ENCODE assay signal across 8 cellular contexts in genomic region chr14:49767473-49768300, GRCh38. TPM values are rescaled to one million over a fixed set of nuclear protein-coding genes. Genes with fewer than 3 reads are reported as not detected.
DNase-seq lines count a peak whose midpoint lies in the region; ATAC-seq and TF ChIP-seq lines count a peak whose summit lies in the region.

Gene KLHDC2 (plus strand): TSS chr14:49768153. CDS start chr14:49768469, 316 bp downstream.

- H3K4me3 ChIP-seq in heart right ventricle (peak within 1 kb of the TSS; percentile 73 to 99 (median 97)), upper lobe of right lung (peak within 1 kb of the TSS; percentile 96)

- CTCF ChIA-PET in T-cell (lab: Charles Lee): interaction anchor here (0.5 to 4.8 kb wide), 20 partner anchors 10 to 346 kb away, joined by 3 to 49 read pairs (median 4); partner anchors contain the start of genes DNAAF2 (in 1 of the 2), MGAT2 (in 1 of the 2), NEMF (in 1 of the 2) and RPL36AL (in 1 of the 2)

- H3K27ac ChIP-seq in adipose tissue (ENCODE audit: low read depth, low read length): peak within 1 kb of the TSS; percentile 70
- H3K27ac ChIP-seq in heart right ventricle: peak within 1 kb of the TSS; percentile 89 to 99 (median 98)
- peak within 1 kb of the TSS; percentile 98 for H3K27ac ChIP-seq in upper lobe of right lung

- POLR2A ChIA-PET in T-cell (lab: Charles Lee): interaction anchor here (0.5 to 2.4 kb wide), 19 partner anchors 16 to 1078 kb away, joined by 3 to 27 read pairs (median 5); partner anchors contain the start of genes RPS29 (in 2 of the 2), DNAAF2 (in 1 of the 2), MGAT2 (in 1 of the 2) and RPL36AL (in 1 of the 2)

- H3K27me3 ChIP-seq in heart right ventricle: no peaks in the 10 kb centered on the region
- H3K27me3 ChIP-seq in upper lobe of right lung: no peaks in the 10 kb centered on the region

- H3K36me3 ChIP-seq in heart right ventricle (peaks cover 0 to 13% (median 2%) of the 10 kb centered on the region in 9 donors), upper lobe of right lung (peaks cover 14% of the 10 kb centered on the region)

- H3K9me3 Mint-ChIP-seq in T-cell (no peaks in the 10 kb centered on the region), progenitor cell of endocrine pancreas (ENCODE audit: low read depth) (no peaks in the 10 kb centered on the region)

- H3K9me3 ChIP-seq in heart right ventricle (no peaks in the 10 kb centered on the region), upper lobe of right lung (no peaks in the 10 kb centered on the region)

- H3K4me1 ChIP-seq in heart right ventricle (peaks cover 2 to 35% (median 31%) of the 10 kb centered on the region in 9 donors), upper lobe of right lung (peaks cover 22% of the 10 kb centered on the region)

- ATAC-seq in HG02840 (IDR thresholded peaks at IDR 0.05; ENCODE audit: low FRiP score, unreplicated experiment) (peak; percentile 92), T-cell (replicated peaks in 1 of 4) (peak; percentile 81 to 91 (median 88)), heart right ventricle (peak; percentile 90 to 97 (median 96)), upper lobe of right lung (peak; percentile 95)

- H3K27me3 Mint-ChIP-seq in T-cell (no peaks in the 10 kb centered on the region), progenitor cell of endocrine pancreas (no peaks in the 10 kb centered on the region)

- H3K36me3 Mint-ChIP-seq in T-cell (peaks cover 7% of the 10 kb centered on the region), progenitor cell of endocrine pancreas (ENCODE audit: insufficient read depth) (peaks cover 2% of the 10 kb centered on the region)

- peak within 1 kb of the TSS; percentile 92 to 98 (median 95) for H3K4me3 Mint-ChIP-seq in T-cell
- peak within 1 kb of the TSS; percentile 99 for H3K4me3 Mint-ChIP-seq in progenitor cell of endocrine pancreas (ENCODE audit: low read depth)

- TF ChIP-seq CTCF in GM13976 (IDR thresholded peaks at IDR 0.05; ENCODE audit: borderline replicate concordance, control extremely low read depth, extremely low read depth, insufficient read depth, missing control alignments): peak; percentile 75
- peak in 6 of 9 donors; percentile 19 to 67 (median 36) for TF ChIP-seq CTCF in heart right ventricle (IDR thresholded peaks at IDR 0.05)
- TF ChIP-seq CTCF in progenitor cell of endocrine pancreas (IDR thresholded peaks at IDR 0.05; ENCODE audit: unreplicated experiment): peak; percentile 45
- TF ChIP-seq CTCF in upper lobe of right lung (IDR thresholded peaks at IDR 0.05): peak; percentile 25

- H3K27ac Mint-ChIP-seq in T-cell (peak within 1 kb of the TSS; percentile 98 to 99), progenitor cell of endocrine pancreas (peak within 1 kb of the TSS; percentile 100)

- H3K4me1 Mint-ChIP-seq in T-cell (peaks cover 33 to 40% (median 38%) of the 10 kb centered on the region in 3 donors), progenitor cell of endocrine pancreas (ENCODE audit: low read depth) (peaks cover 32% of the 10 kb centered on the region)

- intact Hi-C loops in heart right ventricle (cut with DNase I) (loop anchor here in 9 of 10 donors (2.0 to 10.0 kb wide), 8 partner anchors 63 to 145 kb away; partner anchors contain the start of genes DNAAF2 (in 5 of the 9), KLHDC1 (in 2 of the 9), MGAT2 (in 1 of the 9) and POLE2 (in 1 of the 9)), upper lobe of right lung (cut with DNase I) (no loop called here)

- WGBS in adipose tissue, 3 donors: 0% methylated on average over 74 to 93 of the region's 93 CpGs
- WGBS in heart right ventricle, 2 donors: 0 to 1% methylated on average over 74 to 93 of the region's 93 CpGs

- in situ Hi-C loops in GM13976 (cut with MboI; ENCODE audit: low sequenced_read_pairs, unreplicated experiment): no loop called here

- DNase-seq in GM13976 (ENCODE audit: low spot score) (peak; percentile 91), NCI-H1417 treated with DMSO at 0.1 percent for 48 hours (lab: John Stamatoyannopoulos, UW) (peak; percentile 58), T-cell (peak; percentile 78 to 91 (median 86)), heart right ventricle (peak; percentile 89 to 93), progenitor cell of endocrine pancreas (ENCODE audit: low spot score, unreplicated experiment) (peak; percentile 69), upper lobe of right lung (peak; percentile 97)

RNA-seq across cellular contexts. Expression of gene KLHDC2, which starts in this region (rescaled TPM):
- 100 to 1,000 TPM in 1 of 5 donors, 10 to 100 TPM in 4; 69.0 to 115 (median 69.2) TPM for total RNA-seq in T-cell
- 10 to 100 TPM; 41.7 to 50.1 (median 46.4) TPM for polyA plus RNA-seq in adipose tissue
- 100 to 1,000 TPM in 1 of 10 donors, 10 to 100 TPM in 9; 68.9 to 106 (median 83.8) TPM for total RNA-seq in heart right ventricle
- 10 to 100 TPM; 40.2 to 41.7 TPM for polyA plus RNA-seq in heart right ventricle
- 79.9 and 80.0 TPM in 2 replicates for total RNA-seq in progenitor cell of endocrine pancreas
- total RNA-seq in upper lobe of right lung: 45.8 TPM

Comparison
In these comparisons a context has a peak if more than half of its experiments do, and no peak if none do; other contexts are left out.
1. Peak in every context shown above with its lines: DNase-seq, ATAC-seq, H3K4me3 ChIP-seq and H3K27ac ChIP-seq.
2. CTCF ChIP-seq: peak in every context shown above with its lines; median percentile 75 in GM13976; 45 in progenitor cell of endocrine pancreas; 36 in heart right ventricle; 25 in upper lobe of right lung.